18 cellular contexts compared by ENCODE assay signal in the genomic region with DNA sequence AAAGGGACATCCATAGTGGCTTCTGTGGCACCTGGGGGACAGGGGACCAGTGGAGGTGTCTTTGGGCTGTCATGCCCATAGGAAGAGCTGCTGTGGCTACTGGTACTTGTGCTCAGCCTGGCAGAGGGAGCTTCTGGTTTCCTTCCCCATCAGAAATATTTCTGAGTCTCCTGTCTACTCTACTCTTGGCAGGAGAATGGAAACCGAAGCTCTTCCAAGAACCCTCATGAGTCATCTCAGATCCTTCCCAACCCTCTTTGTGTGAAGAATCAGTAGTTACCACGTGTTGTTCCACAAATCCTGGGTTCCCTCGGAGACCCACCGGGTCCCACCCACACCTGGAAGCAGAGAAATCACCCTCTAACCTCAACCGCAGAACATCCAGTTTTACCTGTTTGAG.
DNase-seq lines count a peak whose midpoint lies in the region; ATAC-seq and TF ChIP-seq lines count a peak whose summit lies in the region.
"Had no signal": no experiment of that assay in that cellular context is flagged by ENCODE, and none has a peak within 500 bp of the region (broad histone marks: within the 10 kb centered on the region; RNA-seq: fewer than 3 reads in every experiment).

No MANE protein-coding gene starts in this region.

- H3K27ac ChIP-seq in smooth muscle cell (ENCODE audit: low read depth) (no peak overlapping the region), right atrium auricular region (no peak overlapping the region)
- H3K27ac ChIP-seq: transverse colon had no signal

- H3K4me1 ChIP-seq in smooth muscle cell (ENCODE audit: low read depth), result peaks cover 21% of the 10 kb centered on the region
- H3K4me1 ChIP-seq in right atrium auricular region, result no peaks in the 10 kb centered on the region
- H3K4me1 ChIP-seq: transverse colon had no signal

- no peak for ATAC-seq in HG03354 (IDR thresholded peaks at IDR 0.05; ENCODE audit: poor library complexity, severe bottlenecking, unreplicated experiment)
- ATAC-seq: activated naive CD4-positive, alpha-beta T cell treated with anti-CD3 and anti-CD28 coated beads, Interleukin-2, amount 50 U/mL, for 72 hours; effector memory CD8-positive, alpha-beta T cell had no signal

- H3K79me2 ChIP-seq in smooth muscle cell (ENCODE audit: low read depth), result no peaks in the 10 kb centered on the region

- H3K4me2 ChIP-seq in smooth muscle cell, result no peak overlapping the region

- H3K9me3 ChIP-seq in smooth muscle cell (replicated peaks; ENCODE audit: low read depth) (no peaks in the 10 kb centered on the region), right atrium auricular region (no peaks in the 10 kb centered on the region)
- H3K9me3 ChIP-seq: transverse colon had no signal

- DNase-seq in A172 (ENCODE audit: low spot score) (peak; percentile 18), HT-29 (ENCODE audit: low spot score) (peak; percentile 15), astrocyte of the hippocampus (ENCODE audit: low read depth, low spot score) (peak; percentile 84), fibroblast of the aortic adventitia (ENCODE audit: low read depth) (peak; percentile 81), smooth muscle cell (lab: John Stamatoyannopoulos, UW; ENCODE audit: unreplicated experiment) (no peak), NCI-H146 (lab: John Stamatoyannopoulos, UW) (no peak), right atrium auricular region (ENCODE audit: low spot score) (no peak)
- DNase-seq: activated CD4-positive, alpha-beta T cell treated with anti-CD3 and anti-CD28 coated beads, Interleukin-2, amount 10 ng/mL, durations not matched to agents 7 days and 5 days; central memory CD4-positive, alpha-beta T cell; effector memory CD8-positive, alpha-beta T cell; head of caudate nucleus; KBM-7; NCI-H345; nucleus accumbens; stimulated activated CD4-positive, alpha-beta T cell treated with anti-CD3 and anti-CD28 coated beads, Interleukin-4, amount 100 ng/mL, for 24 hours; transverse colon had no signal

- no peak overlapping the region for H2AFZ ChIP-seq in smooth muscle cell (ENCODE audit: low read depth)

- no peaks in the 10 kb centered on the region for H3K27me3 ChIP-seq in smooth muscle cell (ENCODE audit: low read depth)
- no peaks in the 10 kb centered on the region for H3K27me3 ChIP-seq in right atrium auricular region
- H3K27me3 ChIP-seq: transverse colon had no signal

- no peak overlapping the region for H3K4me3 ChIP-seq in fibroblast of the aortic adventitia (ENCODE audit: low read depth, low read length)
- no peak overlapping the region for H3K4me3 ChIP-seq in smooth muscle cell
- no peak overlapping the region for H3K4me3 ChIP-seq in right atrium auricular region
- H3K4me3 ChIP-seq: transverse colon had no signal

- H4K20me1 ChIP-seq in smooth muscle cell (ENCODE audit: low read depth), result no peaks in the 10 kb centered on the region

- H3K36me3 ChIP-seq in smooth muscle cell (ENCODE audit: low read depth) (no peaks in the 10 kb centered on the region), right atrium auricular region (no peaks in the 10 kb centered on the region)
- H3K36me3 ChIP-seq: transverse colon had no signal

- TF ChIP-seq CTCF in fibroblast of the aortic adventitia (IDR thresholded peaks at IDR 0.05; ENCODE audit: insufficient read depth, low read length), result no peak
- no peak for TF ChIP-seq CTCF in smooth muscle cell (IDR thresholded peaks at IDR 0.05; ENCODE audit: borderline replicate concordance, insufficient read depth, poor library complexity, severe bottlenecking)
- TF ChIP-seq CTCF in right atrium auricular region (IDR thresholded peaks at IDR 0.05), result no peak

- 66% methylated on average over 5 of the region's 5 CpGs for WGBS in smooth muscle cell (ENCODE audit: low lambda C conversion rate)

- no peak overlapping the region for H3K9ac ChIP-seq in smooth muscle cell (ENCODE audit: low read depth)

- no peaks in the 10 kb centered on the region for H3F3A ChIP-seq in smooth muscle cell (ENCODE audit: low read depth)

Comparison
In these comparisons a context has a peak if more than half of its experiments do, and no peak if none do; other contexts are left out.
1. DNase-seq: peak in A172 (single experiment), HT-29 (single experiment), astrocyte of the hippocampus (single experiment) and fibroblast of the aortic adventitia (single experiment); none in smooth muscle cell (single experiment), NCI-H146 (single experiment) and right atrium auricular region (single experiment).